ENCODE assay signal across 11 cellular contexts in genomic region chrX:1026263-1027015, GRCh38.
DNase-seq lines count a peak whose midpoint lies in the region; ATAC-seq and TF ChIP-seq lines count a peak whose summit lies in the region.
"Had no signal": no experiment of that assay in that cellular context is flagged by ENCODE, and none has a peak within 500 bp of the region (broad histone marks: within the 10 kb centered on the region; RNA-seq: fewer than 3 reads in every experiment).

No MANE protein-coding gene starts in this region.

- H3K27ac Mint-ChIP-seq in activated CD4-positive, alpha-beta T cell treated with anti-CD3 and anti-CD28 coated beads, Interleukin-2, amount 10 ng/mL, durations not matched to agents 24 days and 14 days, result peak overlapping the region; percentile 78
- H3K27ac Mint-ChIP-seq in HFFc6, result no peak overlapping the region

- H3K79me2 ChIP-seq in osteoblast (ENCODE audit: insufficient read depth, low read length), result no peaks in the 10 kb centered on the region

- H3K4me1 Mint-ChIP-seq in activated CD4-positive, alpha-beta T cell treated with anti-CD3 and anti-CD28 coated beads, Interleukin-2, amount 10 ng/mL, durations not matched to agents 24 days and 14 days, result peaks cover 12% of the 10 kb centered on the region
- H3K4me1 Mint-ChIP-seq in HFFc6 (ENCODE audit: low read depth), result no peaks in the 10 kb centered on the region

- no peak overlapping the region for H3K27ac ChIP-seq in osteoblast (ENCODE audit: low read depth, low read length)

- H3K9me3 ChIP-seq in osteoblast (ENCODE audit: low read depth, low read length), result no peaks in the 10 kb centered on the region

- no peaks in the 10 kb centered on the region for H3K4me1 ChIP-seq in osteoblast (ENCODE audit: insufficient read depth, low read length)

- H3K9me3 Mint-ChIP-seq in activated CD4-positive, alpha-beta T cell treated with anti-CD3 and anti-CD28 coated beads, Interleukin-2, amount 10 ng/mL, durations not matched to agents 24 days and 14 days, result no peaks in the 10 kb centered on the region
- peaks cover 10% of the 10 kb centered on the region; the same call in 1 of the 2 replicates for H3K9me3 Mint-ChIP-seq in HFFc6

- TF ChIP-seq CTCF in osteoblast (IDR thresholded peaks at IDR 0.05; ENCODE audit: extremely low read depth, low read depth, low read length) (no peak), HFFc6 (IDR thresholded peaks at IDR 0.05) (no peak)

- no peak overlapping the region for H2AFZ ChIP-seq in osteoblast (ENCODE audit: low read length)

- H3K4me3 ChIP-seq in osteoblast (ENCODE audit: insufficient read depth, low read length), result no peak overlapping the region

- ATAC-seq in HG02938 (IDR thresholded peaks at IDR 0.05; ENCODE audit: unreplicated experiment), result peak; percentile 61

- H3K27me3 ChIP-seq in osteoblast (ENCODE audit: insufficient read depth, low read length), result no peaks in the 10 kb centered on the region

- no peaks in the 10 kb centered on the region for H4K20me1 ChIP-seq in osteoblast (ENCODE audit: insufficient read depth, low read length)

- intact Hi-C loops in activated CD4-positive, alpha-beta T cell treated with anti-CD3 and anti-CD28 coated beads, Interleukin-2, amount 10 ng/mL, durations not matched to agents 24 days and 14 days (cut with micrococcal nuclease), result no loop called here

- H3K4me3 Mint-ChIP-seq in activated CD4-positive, alpha-beta T cell treated with anti-CD3 and anti-CD28 coated beads, Interleukin-2, amount 10 ng/mL, durations not matched to agents 24 days and 14 days, result peak overlapping the region; percentile 72
- H3K4me3 Mint-ChIP-seq in HFFc6, result no peak overlapping the region

- DNase-seq in activated CD4-positive, alpha-beta T cell treated with anti-CD3 and anti-CD28 coated beads, Interleukin-2, amount 10 ng/mL, durations not matched to agents 24 days and 14 days, result peak; percentile 64
- DNase-seq in activated CD4-positive, alpha-beta T cell treated with anti-CD3 and anti-CD28 coated beads, Interleukin-2, amount 50 U/mL, for 4 hours, result no peak
- DNase-seq in OCI-M1 (lab: John Stamatoyannopoulos, UW) (peak; percentile 0), osteoblast (ENCODE audit: insufficient read length, low spot score, missing footprints) (peak; percentile 55), NCI-H1436 (lab: John Stamatoyannopoulos, UW) (no peak), HFFc6 (no peak), DMS153 (lab: John Stamatoyannopoulos, UW) (no peak)
- DNase-seq: NCI-H1105; SHP77; stimulated activated CD4-positive, alpha-beta T cell treated with anti-CD3 and anti-CD28 coated beads, Interleukin-2, amount 100 ng/mL, for 48 hours had no signal

- no peaks in the 10 kb centered on the region for H3K36me3 ChIP-seq in osteoblast (ENCODE audit: insufficient read depth, low read length)

- H3K4me2 ChIP-seq in osteoblast (ENCODE audit: insufficient read depth, low read length), result no peak overlapping the region

- no peaks in the 10 kb centered on the region for H3K27me3 Mint-ChIP-seq in activated CD4-positive, alpha-beta T cell treated with anti-CD3 and anti-CD28 coated beads, Interleukin-2, amount 10 ng/mL, durations not matched to agents 24 days and 14 days
- peaks cover 36% of the 10 kb centered on the region for H3K27me3 Mint-ChIP-seq in HFFc6 (ENCODE audit: insufficient read depth)

- no peaks in the 10 kb centered on the region for H3K36me3 Mint-ChIP-seq in activated CD4-positive, alpha-beta T cell treated with anti-CD3 and anti-CD28 coated beads, Interleukin-2, amount 10 ng/mL, durations not matched to agents 24 days and 14 days (ENCODE audit: low read depth)
- H3K36me3 Mint-ChIP-seq in HFFc6 (ENCODE audit: low read depth), result no peaks in the 10 kb centered on the region

Comparison
In these comparisons a context has a peak if more than half of its experiments do, and no peak if none do; other contexts are left out.
1. DNase-seq: peak in activated CD4-positive, alpha-beta T cell treated with anti-CD3 and anti-CD28 coated beads, Interleukin-2, amount 10 ng/mL, durations not matched to agents 24 days and 14 days (single experiment), OCI-M1 (single experiment) and osteoblast (single experiment); none in activated CD4-positive, alpha-beta T cell treated with anti-CD3 and anti-CD28 coated beads, Interleukin-2, amount 50 U/mL, for 4 hours (0 of 2), NCI-H1436 (single experiment), HFFc6 (single experiment) and DMS153 (single experiment).